In genomic region chr2:122117371-122117770, GRCh38 we compare ENCODE assay signal across 35 cellular contexts.
"Had no signal": no experiment of that assay in that cellular context is flagged by ENCODE, and none has a peak within 500 bp of the region (broad histone marks: within the 10 kb centered on the region; RNA-seq: fewer than 3 reads in every experiment).

No MANE protein-coding gene starts in this region.

- H3K4me3 Mint-ChIP-seq: activated B cell treated with CpG ODN at 0.5 μM for 24 hours; activated CD4-positive, alpha-beta memory T cell treated with anti-CD3 and anti-CD28 coated beads for 36 hours; activated CD4-positive, alpha-beta T cell treated with anti-CD3 and anti-CD28 coated beads, Interleukin-2, amount 10 ng/mL, durations not matched to agents 24 days and 14 days; activated CD8-positive, alpha-beta T cell treated with anti-CD3 and anti-CD28 coated beads for 36 hours; activated naive CD4-positive, alpha-beta T cell treated with anti-CD3 and anti-CD28 coated beads for 36 hours; activated naive CD8-positive, alpha-beta T cell treated with anti-CD3 and anti-CD28 coated beads for 36 hours; activated T-helper 1 cell treated with anti-CD3 and anti-CD28 coated beads, Interleukin-12 subunit alpha, Interleukin-12 subunit beta, Interleukin-2, Interleukin-4 antibody, amounts not matched to agents 30 ng/mL and 10 ng/mL and 1 ng/mL, durations not matched to agents 14 hours and 24 hours and 36 hours; activated T-helper 17 cell treated with anti-CD3 and anti-CD28 coated beads, Interleukin-2, amount 50 U/mL, for 72 hours; T-helper 1 cell treated with Interleukin-12 subunit alpha and Interleukin-12 subunit beta and Interleukin-4 antibody, amounts not matched to agents 30 μg/mL and 1 μg/mL, for 36 hours; T-helper 2 cell treated with Interferon-gamma antibody and Interleukin-4, amounts not matched to agents 5 μg/mL and 100 μg/mL, for 36 hours had no signal

- H3K9me3 Mint-ChIP-seq: activated CD4-positive, alpha-beta memory T cell treated with anti-CD3 and anti-CD28 coated beads for 36 hours; activated T-helper 1 cell treated with anti-CD3 and anti-CD28 coated beads, Interleukin-12 subunit alpha, Interleukin-12 subunit beta, Interleukin-2, Interleukin-4 antibody, amounts not matched to agents 30 ng/mL and 10 ng/mL and 1 ng/mL, durations not matched to agents 14 hours and 24 hours and 36 hours; T-helper 1 cell treated with Interleukin-12 subunit alpha and Interleukin-12 subunit beta and Interleukin-4 antibody, amounts not matched to agents 30 μg/mL and 1 μg/mL, for 36 hours; T-helper 2 cell treated with Interferon-gamma antibody and Interleukin-4, amounts not matched to agents 5 μg/mL and 100 μg/mL, for 36 hours had no signal

- ATAC-seq: activated CD8-positive, alpha-beta T cell treated with anti-CD3 and anti-CD28 coated beads for 36 hours; activated naive CD4-positive, alpha-beta T cell treated with anti-CD3 and anti-CD28 coated beads, Interleukin-2, amount 50 U/mL, for 72 hours; activated T-helper 17 cell treated with anti-CD3 and anti-CD28 coated beads, Interleukin-2, amount 50 U/mL, for 72 hours; body of pancreas had no signal

- H3K4me1 Mint-ChIP-seq: activated B cell treated with CpG ODN at 0.5 μM for 24 hours; activated CD4-positive, alpha-beta T cell treated with anti-CD3 and anti-CD28 coated beads, Interleukin-2, amount 10 ng/mL, durations not matched to agents 24 days and 14 days; activated naive CD8-positive, alpha-beta T cell treated with anti-CD3 and anti-CD28 coated beads for 36 hours; activated T-helper 17 cell treated with anti-CD3 and anti-CD28 coated beads, Interleukin-2, amount 50 U/mL, for 72 hours had no signal

- H3K36me3 Mint-ChIP-seq: activated CD4-positive, alpha-beta memory T cell treated with anti-CD3 and anti-CD28 coated beads for 36 hours; activated naive CD8-positive, alpha-beta T cell treated with anti-CD3 and anti-CD28 coated beads for 36 hours had no signal

- FAIRE-seq: astrocyte had no signal

- H3K27ac Mint-ChIP-seq: activated B cell treated with CpG ODN at 0.5 μM for 24 hours; activated CD4-positive, alpha-beta memory T cell treated with anti-CD3 and anti-CD28 coated beads for 36 hours; activated CD4-positive, alpha-beta T cell treated with anti-CD3 and anti-CD28 coated beads, Interleukin-2, amount 10 ng/mL, durations not matched to agents 24 days and 14 days; activated CD8-positive, alpha-beta T cell treated with anti-CD3 and anti-CD28 coated beads for 36 hours; activated naive CD4-positive, alpha-beta T cell treated with anti-CD3 and anti-CD28 coated beads for 36 hours; activated naive CD4-positive, alpha-beta T cell treated with anti-CD3 and anti-CD28 coated beads, Interleukin-2, amount 50 U/mL, for 72 hours; activated naive CD8-positive, alpha-beta T cell treated with anti-CD3 and anti-CD28 coated beads for 36 hours; activated T-helper 1 cell treated with anti-CD3 and anti-CD28 coated beads, Interleukin-12 subunit alpha, Interleukin-12 subunit beta, Interleukin-2, Interleukin-4 antibody, amounts not matched to agents 30 ng/mL and 10 ng/mL and 1 ng/mL, durations not matched to agents 14 hours and 24 hours and 36 hours; activated T-helper 17 cell treated with anti-CD3 and anti-CD28 coated beads, Interleukin-2, amount 50 U/mL, for 72 hours; T-helper 1 cell treated with Interleukin-12 subunit alpha and Interleukin-12 subunit beta and Interleukin-4 antibody, amounts not matched to agents 30 μg/mL and 1 μg/mL, for 36 hours; T-helper 2 cell treated with Interferon-gamma antibody and Interleukin-4, amounts not matched to agents 5 μg/mL and 100 μg/mL, for 36 hours had no signal

- H3K27me3 Mint-ChIP-seq: activated B cell treated with CpG ODN at 0.5 μM for 24 hours; activated CD4-positive, alpha-beta T cell treated with anti-CD3 and anti-CD28 coated beads, Interleukin-2, amount 10 ng/mL, durations not matched to agents 24 days and 14 days; activated naive CD8-positive, alpha-beta T cell treated with anti-CD3 and anti-CD28 coated beads for 36 hours had no signal

- DNase-seq: activated B cell treated with CpG ODN at 0.5 μM for 24 hours; activated CD4-positive, alpha-beta memory T cell treated with anti-CD3 and anti-CD28 coated beads for 36 hours; activated CD4-positive, alpha-beta T cell treated with anti-CD3 and anti-CD28 coated beads for 4 hours; activated CD4-positive, alpha-beta T cell treated with anti-CD3 and anti-CD28 coated beads, Interleukin-2, amount 10 ng/mL, durations not matched to agents 24 days and 14 days; activated CD4-positive, alpha-beta T cell treated with anti-CD3 and anti-CD28 coated beads, Interleukin-2, amount 50 U/mL, for 1 hour; activated CD4-positive, alpha-beta T cell treated with anti-CD3 and anti-CD28 coated beads, Interleukin-2, amount 50 U/mL, for 4 hours; activated CD4-positive, CD25-positive, alpha-beta regulatory T cell treated with anti-CD3 and anti-CD28 coated beads, Interleukin-2, amount 50 U/mL, for 72 hours; activated CD8-positive, alpha-beta memory T cell treated with anti-CD3 and anti-CD28 coated beads, Interleukin-2, amount 50 U/mL, for 4 hours; activated CD8-positive, alpha-beta T cell treated with anti-CD3 and anti-CD28 coated beads for 36 hours; activated effector memory CD4-positive, alpha-beta T cell treated with anti-CD3 and anti-CD28 coated beads, Interleukin-2, amount 50 U/mL, for 16 hours; activated gamma-delta T cell treated with Interleukin-2 at 50 U/mL for 16 hours; activated naive CD4-positive, alpha-beta T cell; activated naive CD4-positive, alpha-beta T cell treated with anti-CD3 and anti-CD28 coated beads for 36 hours; activated naive CD4-positive, alpha-beta T cell treated with anti-CD3 and anti-CD28 coated beads, Interleukin-2, amount 50 U/mL, for 16 hours; activated naive CD8-positive, alpha-beta T cell treated with anti-CD3 and anti-CD28 coated beads for 36 hours; activated T-cell treated with anti-CD3 and anti-CD28 coated beads for 4 hours; activated T-cell treated with anti-CD3 and anti-CD28 coated beads, Interleukin-2, amount 50 U/mL, for 1 hour; activated T-cell treated with anti-CD3 and anti-CD28 coated beads, Interleukin-2, amount 50 U/mL, for 48 hours; adrenal gland; amniotic stem cell; aorta; body of pancreas; brain microvascular endothelial cell; central memory CD4-positive, alpha-beta T cell; colonic mucosa; T-helper 1 cell; T-helper 2 cell; T-helper 9 cell; WERI-Rb-1 had no signal
